ENCODE assay signal across 9 cellular contexts in genomic region chr11:33733978-33734377, GRCh38. TPM values are rescaled to one million over a fixed set of nuclear protein-coding genes. Genes with fewer than 3 reads are reported as not detected.
DNase-seq lines count a peak whose midpoint lies in the region; FAIRE-seq and TF ChIP-seq lines count a peak whose summit lies in the region.
"Had no signal": no experiment of that assay in that cellular context is flagged by ENCODE, and none has a peak within 500 bp of the region (broad histone marks: within the 10 kb centered on the region; RNA-seq: fewer than 3 reads in every experiment).

No MANE protein-coding gene starts in this region.

- H3K27ac Mint-ChIP-seq in Calu3 (ENCODE audit: unreplicated experiment): peak overlapping the region; percentile 58

- peaks cover 54% of the 10 kb centered on the region for H3K4me1 Mint-ChIP-seq in Calu3 (ENCODE audit: low read depth, unreplicated experiment)

- H3K4me1 ChIP-seq in duodenal mucosa (ENCODE audit: control insufficient read depth in 1 of 2, insufficient read depth in 2 of 2, low read length in 2 of 2) (peaks cover 21 to 28% of the 10 kb centered on the region in 2 donors), ovary (ENCODE audit: insufficient read depth) (peaks cover 6% of the 10 kb centered on the region), testis (peaks cover 17% of the 10 kb centered on the region)

- 82 to 85% (median 83%) methylated on average over 6 of the region's 6 CpGs for WGBS in ovary, 3 donors
- WGBS in testis, 2 donors: 45 to 71% methylated on average over 6 of the region's 6 CpGs

- H3K9me3 Mint-ChIP-seq in Calu3 (ENCODE audit: low read depth, unreplicated experiment): no peaks in the 10 kb centered on the region

- H3K36me3 ChIP-seq in duodenal mucosa (ENCODE audit: control insufficient read depth in 1 of 2, insufficient read depth in 2 of 2, low read length in 2 of 2) (no peaks in the 10 kb centered on the region), ovary (no peaks in the 10 kb centered on the region), testis (ENCODE audit: low read depth, missing control alignments) (no peaks in the 10 kb centered on the region)

- H3K4me3 Mint-ChIP-seq in Calu3 (ENCODE audit: low read depth, unreplicated experiment): peak overlapping the region; percentile 77

- no TSS peak for BruUV-seq in Calu3 (replicated peaks; lab: Mats Ljungman, UMichigan)

- H3K9me3 ChIP-seq in duodenal mucosa (ENCODE audit: control insufficient read depth in 1 of 2, low read length in 2 of 2): no peaks in the 10 kb centered on the region
- H3K9me3 ChIP-seq in ovary: no peaks in the 10 kb centered on the region
- H3K9me3 ChIP-seq in testis: no peaks in the 10 kb centered on the region

- TF ChIP-seq EP300 in ovary (IDR thresholded peaks at IDR 0.05): no peak

- H3K27me3 ChIP-seq in duodenal mucosa (ENCODE audit: control insufficient read depth in 1 of 2, insufficient read depth in 2 of 2, low read length in 2 of 2): no peaks in the 10 kb centered on the region
- H3K27me3 ChIP-seq in ovary: no peaks in the 10 kb centered on the region
- H3K27me3 ChIP-seq in testis: no peaks in the 10 kb centered on the region

- DNase-seq in Calu3 (no peak), NCI-H748 treated with DMSO at 0.1 percent for 48 hours (lab: John Stamatoyannopoulos, UW) (peak; percentile 17), ovary (no peak), testis (no peak), NCI-H446 treated with DMSO at 0.1 percent for 48 hours (lab: John Stamatoyannopoulos, UW) (no peak), frontal cortex (ENCODE audit: low spot score in 2 of 2) (no peak), NCI-H2081 treated with DMSO at 0.1 percent for 48 hours (lab: John Stamatoyannopoulos, UW) (no peak)
- DNase-seq: stimulated activated CD8-positive, alpha-beta memory T cell treated with anti-CD3 and anti-CD28 coated beads, Interleukin-4, amount 100 ng/mL, for 48 hours had no signal

- no peak for FAIRE-seq in frontal cortex (lab: Jason Lieb, UNC)

- intact Hi-C loops in Calu3 (cut with micrococcal nuclease; ENCODE audit: unreplicated experiment): loop anchor here (2.0 kb wide), 1 partner anchor 41 kb away; no protein-coding TSS in a partner anchor
- intact Hi-C loops in ovary (cut with DNase I): no loop called here
- intact Hi-C loops in testis (cut with DNase I; ENCODE audit: low total_unique reads): no loop called here

- H3K4me3 ChIP-seq in duodenal mucosa (ENCODE audit: low read depth in 1 of 2, low read length in 2 of 2) (peak overlapping the region; percentile 71 to 81), ovary (peak overlapping the region; percentile 89), testis (no peak overlapping the region)

- no peaks in the 10 kb centered on the region for H3K27me3 Mint-ChIP-seq in Calu3 (ENCODE audit: unreplicated experiment)

- CTCF ChIA-PET in Calu3 (lab: Charles Lee): interaction anchor here (0.6 to 3.5 kb wide), 7 partner anchors 9 to 42 kb away, joined by 3 to 15 read pairs (median 4); no protein-coding TSS in a partner anchor

- TF ChIP-seq CTCF in Calu3 (IDR thresholded peaks at IDR 0.05; ENCODE audit: unreplicated experiment) (no peak), ovary (IDR thresholded peaks at IDR 0.05) (no peak), testis (IDR thresholded peaks at IDR 0.05) (no peak)

- H3K36me3 Mint-ChIP-seq in Calu3 (ENCODE audit: insufficient read depth, unreplicated experiment): peaks cover 78% of the 10 kb centered on the region

- peak overlapping the region in 1 of 2 donors; percentile 64 for H3K9ac ChIP-seq in duodenal mucosa (ENCODE audit: low read depth in 1 of 2, low read length in 2 of 2)

- peak overlapping the region; percentile 48 for H3K27ac ChIP-seq in duodenal mucosa (ENCODE audit: low read depth, low read length)
- H3K27ac ChIP-seq in ovary: no peak overlapping the region
- H3K27ac ChIP-seq in testis: peak overlapping the region in 1 of 2 donors; percentile 96

- TF ChIP-seq POLR2A in ovary (IDR thresholded peaks at IDR 0.05) (no peak), testis (IDR thresholded peaks at IDR 0.05) (no peak)

RNA-seq across cellular contexts. Expression of gene CD59, which starts 2.2 kb away (rescaled TPM):
- total RNA-seq in Calu3 (2022): 1,185 and 1,281 TPM in 2 replicates
- 100 to 1,000 TPM in 6 of 7 donors, 10 to 100 TPM in 1; 73.0 to 394 (median 288) TPM for total RNA-seq in ovary
- 100 to 1,000 TPM; 199 to 807 TPM for polyA plus RNA-seq in ovary
- total RNA-seq in testis: 100 to 1,000 TPM; 157 to 230 TPM
- 343 TPM for polyA plus RNA-seq in testis (ENCODE audit: insufficient read depth, low read depth, low replicate concordance)
- 31.4 TPM for total RNA-seq in frontal cortex

RNA-seq across cellular contexts. Expression of gene C11orf91, which starts 33.4 kb away (rescaled TPM):
- total RNA-seq in Calu3 (2022): 5.8 and 7.6 TPM in 2 replicates
- under 1 TPM in 1 of 7 donors, not detected in 6; 0.61 TPM for total RNA-seq in ovary
- not detected for polyA plus RNA-seq in ovary
- under 1 TPM in 1 of 2 donors, not detected in 1; 0.81 TPM for total RNA-seq in testis
- polyA plus RNA-seq in testis (ENCODE audit: insufficient read depth, low read depth, low replicate concordance): 12.8 TPM
- total RNA-seq in frontal cortex: not detected

RNA-seq across cellular contexts. Expression of gene FBXO3, which starts 40.3 kb away (rescaled TPM):
- 24.3 and 27.8 TPM in 2 replicates for total RNA-seq in Calu3 (2022)
- total RNA-seq in ovary: 10 to 100 TPM; 30.0 to 43.0 (median 34.3) TPM
- 10 to 100 TPM; 25.2 to 33.2 TPM for polyA plus RNA-seq in ovary
- 10 to 100 TPM; 27.2 to 39.3 TPM for total RNA-seq in testis
- 44.8 TPM for polyA plus RNA-seq in testis (ENCODE audit: insufficient read depth, low read depth, low replicate concordance)
- 90.9 TPM for total RNA-seq in frontal cortex

Comparison
In these comparisons a context has a peak if more than half of its experiments do, and no peak if none do; other contexts are left out.
1. H3K4me3 ChIP-seq: peak in duodenal mucosa (2 of 2) and ovary (single experiment); none in testis (0 of 2).